9 cellular contexts compared by ENCODE assay signal in genomic region chr16:9050102-9050830, GRCh38. TPM values are rescaled to one million over a fixed set of nuclear protein-coding genes. Genes with fewer than 3 reads are reported as not detected.
DNase-seq lines count a peak whose midpoint lies in the region; ATAC-seq and TF ChIP-seq lines count a peak whose summit lies in the region.
"Had no signal": no experiment of that assay in that cellular context is flagged by ENCODE, and none has a peak within 500 bp of the region (broad histone marks: within the 10 kb centered on the region; RNA-seq: fewer than 3 reads in every experiment).

No MANE protein-coding gene starts in this region.

- H3K27ac ChIP-seq in colonic mucosa: no peak overlapping the region
- H3K27ac ChIP-seq in parathyroid adenoma: no peak overlapping the region
- no peak overlapping the region for H3K27ac ChIP-seq in tibial nerve

- H3K4me3 ChIP-seq in Loucy (ENCODE audit: low read length, poor library complexity, severe bottlenecking) (no peak overlapping the region), colonic mucosa (no peak overlapping the region), parathyroid adenoma (ENCODE audit: low read depth, low read length) (no peak overlapping the region), tibial nerve (no peak overlapping the region)

- H3K9me3 ChIP-seq in Loucy (ENCODE audit: insufficient read depth, low read depth, low read length): no peaks in the 10 kb centered on the region
- no peaks in the 10 kb centered on the region for H3K9me3 ChIP-seq in colonic mucosa
- H3K9me3 ChIP-seq in parathyroid adenoma (ENCODE audit: control insufficient read depth, low read length): no peaks in the 10 kb centered on the region
- H3K9me3 ChIP-seq in tibial nerve: peaks cover 0 to 19% (median 0%) of the 10 kb centered on the region in 4 donors

- H2AFZ ChIP-seq in Loucy (ENCODE audit: low read length) (no peak overlapping the region), parathyroid adenoma (no peak overlapping the region)

- H3K9ac ChIP-seq in Loucy (ENCODE audit: low read depth, low read length, poor library complexity, severe bottlenecking): no peak overlapping the region
- H3K9ac ChIP-seq in colonic mucosa (ENCODE audit: low read depth in 2 of 2, low read length in 2 of 2): no peak overlapping the region
- no peak overlapping the region for H3K9ac ChIP-seq in parathyroid adenoma

- peak; percentile 27 for DNase-seq in activated T-cell treated with anti-CD3 and anti-CD28 coated beads for 48 hours (ENCODE audit: low read depth)
- no peak for DNase-seq in activated T-cell treated with anti-CD3 and anti-CD28 coated beads, Interleukin-2, amount 50 U/mL, for 1 hour
- DNase-seq in colonic mucosa: no peak
- no peak for DNase-seq in tibial nerve (ENCODE audit: low spot score in 2 of 2)

- H3K4me2 ChIP-seq in Loucy (ENCODE audit: low read depth, low read length, poor library complexity, severe bottlenecking): no peak overlapping the region
- H3K4me2 ChIP-seq in parathyroid adenoma (ENCODE audit: low read length): no peak overlapping the region

- H3K36me3 ChIP-seq in Loucy (ENCODE audit: insufficient read depth, low read length) (no peaks in the 10 kb centered on the region), colonic mucosa (no peaks in the 10 kb centered on the region), parathyroid adenoma (ENCODE audit: control insufficient read depth, insufficient read depth, low read length) (no peaks in the 10 kb centered on the region), tibial nerve (no peaks in the 10 kb centered on the region)

- intact Hi-C loops in colonic mucosa (cut with DNase I): no loop called here

- no peaks in the 10 kb centered on the region for H3K4me1 ChIP-seq in Loucy (ENCODE audit: insufficient read depth, low read length, poor library complexity, severe bottlenecking)
- peaks cover 10% of the 10 kb centered on the region for H3K4me1 ChIP-seq in colonic mucosa
- peaks cover 5% of the 10 kb centered on the region for H3K4me1 ChIP-seq in parathyroid adenoma
- H3K4me1 ChIP-seq in tibial nerve: peaks cover 0 to 14% (median 3%) of the 10 kb centered on the region in 4 donors

- TF ChIP-seq CTCF in Loucy (conservative IDR thresholded peaks at IDR 0.05; ENCODE audit: low read length): peak; percentile 53
- peak; percentile 15 for TF ChIP-seq CTCF in colonic mucosa (IDR thresholded peaks at IDR 0.05)
- peak; percentile 5 for TF ChIP-seq CTCF in parathyroid adenoma (IDR thresholded peaks at IDR 0.05)
- peak in 1 of 5 experiments; percentile 10 for TF ChIP-seq CTCF in tibial nerve (IDR thresholded peaks at IDR 0.05)

- ATAC-seq in GM21360 (IDR thresholded peaks at IDR 0.05; ENCODE audit: unreplicated experiment): no peak
- ATAC-seq in HG02981 (IDR thresholded peaks at IDR 0.05; ENCODE audit: unreplicated experiment): no peak
- ATAC-seq: stimulated activated memory B cell treated with anti-CD40 and anti-IgM and Interleukin-4, amounts not matched to agents 10 μg/mL and 1 μg/mL and 100 μg/mL, for 72 hours had no signal

- H3K9me2 ChIP-seq in Loucy (replicated peaks; ENCODE audit: low read depth, low read length): no peaks in the 10 kb centered on the region

- H3K27me3 ChIP-seq in Loucy (ENCODE audit: insufficient read depth, low read length, poor library complexity, severe bottlenecking): no peaks in the 10 kb centered on the region
- H3K27me3 ChIP-seq in colonic mucosa: no peaks in the 10 kb centered on the region
- no peaks in the 10 kb centered on the region for H3K27me3 ChIP-seq in parathyroid adenoma (ENCODE audit: control insufficient read depth, insufficient read depth, low read length)
- no peaks in the 10 kb centered on the region for H3K27me3 ChIP-seq in tibial nerve

- H4K20me1 ChIP-seq in Loucy (ENCODE audit: insufficient read depth, low read length, poor library complexity, severe bottlenecking): no peaks in the 10 kb centered on the region

- WGBS in tibial nerve, 2 donors: 61 to 62% methylated on average over 20 of the region's 20 CpGs

- TF ChIP-seq POLR2A in tibial nerve (IDR thresholded peaks at IDR 0.05): no peak

- no peaks in the 10 kb centered on the region for H3F3A ChIP-seq in Loucy (ENCODE audit: low read depth)

- TF ChIP-seq EP300 in tibial nerve (IDR thresholded peaks at IDR 0.05): no peak

- H3K79me2 ChIP-seq in Loucy (ENCODE audit: insufficient read depth, low read length) (no peaks in the 10 kb centered on the region), parathyroid adenoma (no peaks in the 10 kb centered on the region)

RNA-seq across cellular contexts. Expression of gene HAPSTR1, which starts 41.2 kb away (rescaled TPM):
- total RNA-seq in colonic mucosa (10 to 100 TPM; 50.2 to 57.0 TPM), tibial nerve (10 to 100 TPM; 39.9 to 54.3 (median 50.6) TPM)
